26 cellular contexts compared by ENCODE assay signal in genomic region chr11:44497995-44498394, GRCh38.
"Had no signal": no experiment of that assay in that cellular context is flagged by ENCODE, and none has a peak within 500 bp of the region (broad histone marks: within the 10 kb centered on the region; RNA-seq: fewer than 3 reads in every experiment).

No MANE protein-coding gene starts in this region.

- H3K4me1 Mint-ChIP-seq: activated CD4-positive, alpha-beta memory T cell treated with anti-CD3 and anti-CD28 coated beads, Interleukin-2, amount 10 ng/mL, durations not matched to agents 7 days and 5 days; activated naive CD4-positive, alpha-beta T cell treated with anti-CD3 and anti-CD28 coated beads, Interleukin-2, amount 10 ng/mL, durations not matched to agents 7 days and 5 days; activated naive CD8-positive, alpha-beta T cell treated with anti-CD3 and anti-CD28 coated beads for 36 hours had no signal

- H3K4me2 ChIP-seq: KMS-11 had no signal

- H3K9me3 Mint-ChIP-seq: activated CD4-positive, alpha-beta memory T cell treated with anti-CD3 and anti-CD28 coated beads, Interleukin-2, amount 10 ng/mL, durations not matched to agents 7 days and 5 days; activated naive CD4-positive, alpha-beta T cell treated with anti-CD3 and anti-CD28 coated beads, Interleukin-2, amount 10 ng/mL, durations not matched to agents 7 days and 5 days; activated naive CD8-positive, alpha-beta T cell treated with anti-CD3 and anti-CD28 coated beads for 36 hours; activated T-cell treated with anti-CD3 and anti-CD28 coated beads, Interleukin-2, amount 50 U/mL, for 72 hours; activated T-helper 2 cell treated with anti-CD3 and anti-CD28 coated beads, Interferon-gamma antibody, Interleukin-2, Interleukin-4, amounts not matched to agents 10 μg/mL and 5 μg/mL and 100 μg/mL, durations not matched to agents 14 hours and 24 hours and 36 hours had no signal

- H3K9ac ChIP-seq: KMS-11 had no signal

- H3K4me3 Mint-ChIP-seq: activated CD4-positive, alpha-beta memory T cell treated with anti-CD3 and anti-CD28 coated beads, Interleukin-2, amount 10 ng/mL, durations not matched to agents 7 days and 5 days; activated naive CD4-positive, alpha-beta T cell treated with anti-CD3 and anti-CD28 coated beads, Interleukin-2, amount 10 ng/mL, durations not matched to agents 7 days and 5 days; activated naive CD8-positive, alpha-beta T cell treated with anti-CD3 and anti-CD28 coated beads for 36 hours; activated T-cell treated with anti-CD3 and anti-CD28 coated beads, Interleukin-2, amount 50 U/mL, for 72 hours had no signal

- H3K27ac Mint-ChIP-seq: activated CD4-positive, alpha-beta memory T cell treated with anti-CD3 and anti-CD28 coated beads, Interleukin-2, amount 10 ng/mL, durations not matched to agents 7 days and 5 days; activated naive CD4-positive, alpha-beta T cell treated with anti-CD3 and anti-CD28 coated beads, Interleukin-2, amount 10 ng/mL, durations not matched to agents 7 days and 5 days; activated naive CD8-positive, alpha-beta T cell treated with anti-CD3 and anti-CD28 coated beads for 36 hours; activated T-cell treated with anti-CD3 and anti-CD28 coated beads, Interleukin-2, amount 50 U/mL, for 72 hours; activated T-helper 2 cell treated with anti-CD3 and anti-CD28 coated beads, Interferon-gamma antibody, Interleukin-2, Interleukin-4, amounts not matched to agents 10 μg/mL and 5 μg/mL and 100 μg/mL, durations not matched to agents 14 hours and 24 hours and 36 hours had no signal

- DNase-seq: activated CD4-positive, alpha-beta memory T cell treated with anti-CD3 and anti-CD28 coated beads, Interleukin-2, amount 10 ng/mL, durations not matched to agents 7 days and 5 days; activated CD4-positive, alpha-beta T cell treated with anti-CD3 and anti-CD28 coated beads, Interleukin-2, amount 50 U/mL, for 1 hour; activated CD4-positive, CD25-positive, alpha-beta regulatory T cell; activated CD8-positive, alpha-beta memory T cell treated with anti-CD3 and anti-CD28 coated beads, Interleukin-2, amount 50 U/mL, for 4 hours; activated gamma-delta T cell treated with Interleukin-2 at 50 U/mL for 16 hours; activated naive CD4-positive, alpha-beta T cell treated with anti-CD3 and anti-CD28 coated beads, Interleukin-2, amount 10 ng/mL, durations not matched to agents 7 days and 5 days; activated naive CD8-positive, alpha-beta T cell treated with anti-CD3 and anti-CD28 coated beads for 36 hours; activated T-cell treated with anti-CD3 and anti-CD28 coated beads, Interleukin-2, amount 50 U/mL, for 72 hours; NCI-H1092 treated with DMSO at 0.1 percent for 48 hours; NCI-H1417 treated with DMSO at 0.1 percent for 48 hours; NCI-H1694; NCI-H2029; NCI-H2107; NCI-H2171 treated with DMSO at 0.1 percent for 48 hours; NCI-H226; NCI-H510A treated with DMSO at 0.1 percent for 48 hours; NCI-H69; NK-92 treated with Interleukin-12 subunit alpha and Interleukin-12 subunit beta, amount 100 ng/mL, for 24 hours; OCI-M1; SHP77 treated with DMSO at 0.1 percent for 48 hours; T-helper 2 cell had no signal

- H3K27ac ChIP-seq: KMS-11, RWPE1, VCaP had no signal

- ATAC-seq: activated T-cell treated with anti-CD3 and anti-CD28 coated beads, Interleukin-2, amount 50 U/mL, for 72 hours; Panc1 had no signal

- H3K36me3 Mint-ChIP-seq: activated naive CD4-positive, alpha-beta T cell treated with anti-CD3 and anti-CD28 coated beads, Interleukin-2, amount 10 ng/mL, durations not matched to agents 7 days and 5 days; activated naive CD8-positive, alpha-beta T cell treated with anti-CD3 and anti-CD28 coated beads for 36 hours had no signal
